Comparison of ENCODE assay signal across 14 cellular contexts in genomic region chr14:100532154-100532915, GRCh38. TPM values are rescaled to one million over a fixed set of nuclear protein-coding genes. Genes with fewer than 3 reads are reported as not detected.
A peak's percentile ranks its signal among the peaks of the same experiment; 100 is the strongest.
DNase-seq lines count a peak whose midpoint lies in the region; ATAC-seq and TF ChIP-seq lines count a peak whose summit lies in the region.
"Had no signal": no experiment of that assay in that cellular context is flagged by ENCODE, and none has a peak within 500 bp of the region (broad histone marks: within the 10 kb centered on the region; RNA-seq: fewer than 3 reads in every experiment).

No MANE protein-coding gene starts in this region.

- H3K27ac ChIP-seq in RWPE1 (peak overlapping the region; percentile 76), foreskin keratinocyte (no peak overlapping the region)
- H3K27ac ChIP-seq: neutrophil had no signal

- no peak for TF ChIP-seq CTCF in RWPE1 (conservative IDR thresholded peaks at IDR 0.05; ENCODE audit: low read depth)
- no peak for TF ChIP-seq CTCF in foreskin keratinocyte (conservative IDR thresholded peaks at IDR 0.05)

- intact Hi-C loops in activated naive CD4-positive, alpha-beta T cell treated with anti-CD3 and anti-CD28 coated beads for 36 hours (cut with micrococcal nuclease) = no loop called here

- H3K27ac Mint-ChIP-seq in activated naive CD4-positive, alpha-beta T cell treated with anti-CD3 and anti-CD28 coated beads for 36 hours = no peak overlapping the region
- no peak overlapping the region for H3K27ac Mint-ChIP-seq in stimulated activated effector memory CD8-positive, alpha-beta T cell treated with anti-CD3 and anti-CD28 coated beads, Interleukin-12 subunit alpha, Interleukin-12 subunit beta, amount 100 ng/mL, for 72 hours

- peak; percentile 2 for DNase-seq in activated naive CD4-positive, alpha-beta T cell treated with anti-CD3 and anti-CD28 coated beads for 36 hours
- DNase-seq in activated naive CD4-positive, alpha-beta T cell (lab: John Stamatoyannopoulos, UW) = no peak
- no peak for DNase-seq in RWPE1 (ENCODE audit: low spot score)
- peak; percentile 22 to 53 for DNase-seq in foreskin keratinocyte
- DNase-seq in stimulated activated effector memory CD8-positive, alpha-beta T cell treated with anti-CD3 and anti-CD28 coated beads, Interleukin-12 subunit alpha, Interleukin-12 subunit beta, amount 100 ng/mL, for 72 hours (ENCODE audit: low spot score in 2 of 2) = peak; percentile 1 to 34
- DNase-seq in NCI-H2081 (lab: John Stamatoyannopoulos, UW) = no peak
- DNase-seq in AG08395 (ENCODE audit: low spot score) = no peak
- DNase-seq in stimulated activated CD4-positive, alpha-beta T cell treated with anti-CD3 and anti-CD28 coated beads, Interleukin-1b, Interleukin-23, amount 100 ng/mL, for 48 hours = no peak
- DNase-seq: activated CD4-positive, alpha-beta T cell treated with anti-CD3 and anti-CD28 coated beads, Interleukin-2, amount 50 U/mL, for 4 hours; amniotic stem cell; effector CD4-positive, alpha-beta T cell had no signal

- ATAC-seq in foreskin keratinocyte = peak; percentile 47
- ATAC-seq in stimulated activated effector memory CD8-positive, alpha-beta T cell treated with anti-CD3 and anti-CD28 coated beads, Interleukin-12 subunit alpha, Interleukin-12 subunit beta, amount 100 ng/mL, for 72 hours = no peak
- ATAC-seq: left colon had no signal

- no peak overlapping the region for H3K4me3 Mint-ChIP-seq in activated naive CD4-positive, alpha-beta T cell treated with anti-CD3 and anti-CD28 coated beads for 36 hours
- H3K4me3 Mint-ChIP-seq in stimulated activated effector memory CD8-positive, alpha-beta T cell treated with anti-CD3 and anti-CD28 coated beads, Interleukin-12 subunit alpha, Interleukin-12 subunit beta, amount 100 ng/mL, for 72 hours = no peak overlapping the region

- H3K4me1 ChIP-seq in foreskin keratinocyte = no peaks in the 10 kb centered on the region

- POLR2A ChIA-PET in RWPE1 (lab: Yijun Ruan, JAX; ENCODE audit: low non-redundant PET) = interaction anchor here (0.5 kb wide), 1 partner anchor 232 kb away, joined by 3 read pairs; no protein-coding TSS in a partner anchor

- H3K27me3 ChIP-seq in foreskin keratinocyte = no peaks in the 10 kb centered on the region
- H3K27me3 ChIP-seq: neutrophil had no signal

- no peaks in the 10 kb centered on the region for H3K9me3 Mint-ChIP-seq in activated naive CD4-positive, alpha-beta T cell treated with anti-CD3 and anti-CD28 coated beads for 36 hours
- H3K9me3 Mint-ChIP-seq in stimulated activated effector memory CD8-positive, alpha-beta T cell treated with anti-CD3 and anti-CD28 coated beads, Interleukin-12 subunit alpha, Interleukin-12 subunit beta, amount 100 ng/mL, for 72 hours = no peaks in the 10 kb centered on the region

- H3K27me3 Mint-ChIP-seq in activated naive CD4-positive, alpha-beta T cell treated with anti-CD3 and anti-CD28 coated beads for 36 hours (ENCODE audit: low read depth) = no peaks in the 10 kb centered on the region

- H3K4me1 Mint-ChIP-seq in activated naive CD4-positive, alpha-beta T cell treated with anti-CD3 and anti-CD28 coated beads for 36 hours (ENCODE audit: low read depth) = peaks cover 4% of the 10 kb centered on the region
- no peaks in the 10 kb centered on the region for H3K4me1 Mint-ChIP-seq in stimulated activated effector memory CD8-positive, alpha-beta T cell treated with anti-CD3 and anti-CD28 coated beads, Interleukin-12 subunit alpha, Interleukin-12 subunit beta, amount 100 ng/mL, for 72 hours

- CTCF ChIA-PET in activated naive CD4-positive, alpha-beta T cell treated with anti-CD3 and anti-CD28 coated beads for 36 hours (lab: Charles Lee) = interaction anchor here (1.6 to 2.1 kb wide), 2 partner anchors 113 to 124 kb away, joined by 3 to 6 read pairs; no protein-coding TSS in a partner anchor
- CTCF ChIA-PET in RWPE1 (lab: Yijun Ruan, JAX) = interaction anchor here (0.6 to 0.7 kb wide), 2 partner anchors 81 to 1259 kb away, joined by 3 to 4 read pairs; no protein-coding TSS in a partner anchor

- H3K36me3 Mint-ChIP-seq in activated naive CD4-positive, alpha-beta T cell treated with anti-CD3 and anti-CD28 coated beads for 36 hours (ENCODE audit: low read depth) = no peaks in the 10 kb centered on the region
- no peaks in the 10 kb centered on the region for H3K36me3 Mint-ChIP-seq in stimulated activated effector memory CD8-positive, alpha-beta T cell treated with anti-CD3 and anti-CD28 coated beads, Interleukin-12 subunit alpha, Interleukin-12 subunit beta, amount 100 ng/mL, for 72 hours

RNA-seq across cellular contexts. Expression of gene BEGAIN, which starts 54.9 kb away (rescaled TPM):
- 1 to 10 TPM; 5.0 to 5.6 TPM for total RNA-seq in activated naive CD4-positive, alpha-beta T cell treated with anti-CD3 and anti-CD28 coated beads for 36 hours
- total RNA-seq in foreskin keratinocyte = 0.48 and 0.53 TPM in 2 replicates
- 0.37 and 0.45 TPM in 2 replicates for polyA plus RNA-seq in foreskin keratinocyte
- total RNA-seq: glomerular endothelial cell had no signal

Comparison
In these comparisons a context has a peak if more than half of its experiments do, and no peak if none do; other contexts are left out.
1. DNase-seq: peak in activated naive CD4-positive, alpha-beta T cell treated with anti-CD3 and anti-CD28 coated beads for 36 hours (single experiment), foreskin keratinocyte (2 of 2) and stimulated activated effector memory CD8-positive, alpha-beta T cell treated with anti-CD3 and anti-CD28 coated beads, Interleukin-12 subunit alpha, Interleukin-12 subunit beta, amount 100 ng/mL, for 72 hours (2 of 2); none in activated naive CD4-positive, alpha-beta T cell (0 of 4), RWPE1 (single experiment), NCI-H2081 (0 of 2), AG08395 (single experiment) and stimulated activated CD4-positive, alpha-beta T cell treated with anti-CD3 and anti-CD28 coated beads, Interleukin-1b, Interleukin-23, amount 100 ng/mL, for 48 hours (single experiment).